Comparison of ENCODE assay signal across 1 cellular context in genomic region chr4:100493756-100494155, GRCh38.
TF ChIP-seq lines count a peak whose summit lies in the region.

No MANE protein-coding gene starts in this region.

TF ChIP-seq in SK-N-SH, 30 proteins besides CTCF, POLR2A, EP300 and RAD21 (continued from another document):
- peak; percentile 31; the same call in 1 of the 2 replicates for TF ChIP-seq FOSL2 (IDR thresholded peaks at IDR 0.05; ENCODE audit: borderline replicate concordance, low read depth)
- no peak for TF ChIP-seq YY1 (IDR thresholded peaks at IDR 0.05; ENCODE audit: low read depth)
- no peak for TF ChIP-seq ELF1 (IDR thresholded peaks at IDR 0.05)
- peak; percentile 28; the same call in 1 of the 2 replicates for TF ChIP-seq JUND (IDR thresholded peaks at IDR 0.05)
